ENCODE assay signal across 21 cellular contexts in genomic region chr3:41102053-41102556, GRCh38.
A peak's percentile ranks its signal among the peaks of the same experiment; 100 is the strongest.
DNase-seq lines count a peak whose midpoint lies in the region; ATAC-seq and TF ChIP-seq lines count a peak whose summit lies in the region.
"Had no signal": no experiment of that assay in that cellular context is flagged by ENCODE, and none has a peak within 500 bp of the region (broad histone marks: within the 10 kb centered on the region; RNA-seq: fewer than 3 reads in every experiment).

No MANE protein-coding gene starts in this region.

- POLR2A ChIA-PET in RWPE1 (lab: Yijun Ruan, JAX; ENCODE audit: low non-redundant PET) = no interaction called here

- ATAC-seq in GM18867 (IDR thresholded peaks at IDR 0.05; ENCODE audit: unreplicated experiment) = no peak
- ATAC-seq: activated CD8-positive, alpha-beta T cell treated with anti-CD3 and anti-CD28 coated beads for 36 hours; stimulated activated naive CD8-positive, alpha-beta T cell treated with anti-CD3 and anti-CD28 coated beads, Interleukin-15, amount 100 ng/mL, for 72 hours had no signal

- CTCF ChIA-PET in RWPE1 (lab: Yijun Ruan, JAX) = no interaction called here

- H3K27ac ChIP-seq in RWPE1 = no peak overlapping the region
- peak overlapping the region; percentile 53 for H3K27ac ChIP-seq in epithelial cell of prostate
- H3K27ac ChIP-seq: spleen, tibial nerve had no signal

- no peak for TF ChIP-seq CTCF in RWPE1 (conservative IDR thresholded peaks at IDR 0.05; ENCODE audit: low read depth)

- DNase-seq in HPDE6-E6E7 (ENCODE audit: extremely low spot score) = peak; percentile 32
- peak; percentile 72 for DNase-seq in RWPE1 (ENCODE audit: low spot score)
- peak; percentile 82 for DNase-seq in epithelial cell of prostate (ENCODE audit: low read depth, low spot score)
- peak; percentile 51 for DNase-seq in mucosa of gallbladder (ENCODE audit: low spot score)
- DNase-seq in NCI-H345 treated with DMSO at 0.1 percent for 48 hours (lab: John Stamatoyannopoulos, UW; ENCODE audit: unreplicated experiment) = no peak
- DNase-seq in T-helper 2 cell = no peak
- DNase-seq in NOMO-1 treated with DMSO at 0.1 percent for 48 hours (lab: John Stamatoyannopoulos, UW; ENCODE audit: unreplicated experiment) = no peak
- DNase-seq: activated B cell treated with CpG ODN at 0.5 μM for 24 hours; activated CD8-positive, alpha-beta T cell treated with anti-CD3 and anti-CD28 coated beads for 36 hours; activated naive CD4-positive, alpha-beta T cell treated with Interleukin-2 at 50 U/mL for 16 hours; activated T-cell treated with anti-CD3 and anti-CD28 coated beads, Interleukin-2, amount 50 U/mL, for 1 hour; anterior cingulate cortex; CD4-positive, alpha-beta T cell; DMS153; effector CD4-positive, alpha-beta T cell; IMR-90; spleen; stimulated activated CD4-positive, alpha-beta T cell treated with anti-CD3 and anti-CD28 coated beads, Interleukin-4, amount 100 ng/mL, for 4 hours; stimulated activated naive CD8-positive, alpha-beta T cell treated with anti-CD3 and anti-CD28 coated beads, Interleukin-15, amount 100 ng/mL, for 72 hours had no signal

Comparison
In these comparisons a context has a peak if more than half of its experiments do, and no peak if none do; other contexts are left out.
1. DNase-seq: peak in HPDE6-E6E7 (single experiment), RWPE1 (single experiment), epithelial cell of prostate (single experiment) and mucosa of gallbladder (single experiment); none in NCI-H345 treated with DMSO at 0.1 percent for 48 hours (single experiment), T-helper 2 cell (0 of 5) and NOMO-1 treated with DMSO at 0.1 percent for 48 hours (single experiment).